In the genomic region with DNA sequence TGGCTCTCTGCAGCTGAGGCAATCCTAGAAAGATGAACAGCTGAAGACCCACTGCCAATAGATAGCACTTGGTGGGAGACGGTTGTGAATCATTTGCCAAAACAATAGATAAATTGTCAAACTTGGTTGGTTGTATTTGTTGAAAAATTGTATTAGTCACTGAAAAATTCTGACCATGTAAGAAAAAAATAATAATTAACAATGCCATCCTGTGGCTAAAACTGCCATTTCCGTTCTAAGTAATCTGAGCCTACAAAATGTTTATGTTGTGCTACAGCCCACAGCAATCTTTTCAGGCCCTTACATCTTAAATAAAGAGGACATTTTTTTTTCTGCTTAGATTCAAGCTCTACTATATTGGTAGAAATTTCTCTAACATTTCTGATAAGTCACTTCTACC, we compare ENCODE assay signal across 24 cellular contexts.
DNase-seq lines count a peak whose midpoint lies in the region; ATAC-seq lines count a peak whose summit lies in the region.
"Had no signal": no experiment of that assay in that cellular context is flagged by ENCODE, and none has a peak within 500 bp of the region (broad histone marks: within the 10 kb centered on the region; RNA-seq: fewer than 3 reads in every experiment).

No MANE protein-coding gene starts in this region.

- H4K91ac ChIP-seq in mesenchymal stem cell (ENCODE audit: low read length) (no peak overlapping the region), trophoblast cell (ENCODE audit: low read depth, low read length) (no peak overlapping the region)

- H3K4ac ChIP-seq in mesenchymal stem cell (ENCODE audit: low read depth in 1 of 2, low read length in 2 of 2) (no peak overlapping the region), trophoblast cell (ENCODE audit: low read depth, low read length) (no peak overlapping the region)

- in situ Hi-C loops in SK-MEL-5 (cut with HindIII; ENCODE audit: low pct_unique_long_range_greater_than_20kb, low sequenced_read_pairs): no loop called here

- H4K8ac ChIP-seq in mesenchymal stem cell (ENCODE audit: low read length): no peak overlapping the region
- no peak overlapping the region for H4K8ac ChIP-seq in trophoblast cell (ENCODE audit: low read depth, low read length)

- H3K4me1 ChIP-seq in mesenchymal stem cell (ENCODE audit: control insufficient read depth, insufficient read depth, low read depth, low read length): no peaks in the 10 kb centered on the region
- no peaks in the 10 kb centered on the region for H3K4me1 ChIP-seq in trophoblast cell (ENCODE audit: control insufficient read depth in 1 of 2, insufficient read depth in 2 of 2, low read length in 2 of 2)
- H3K4me1 ChIP-seq: esophagus squamous epithelium, right atrium auricular region had no signal

- peak overlapping the region; percentile 59 for H2AK5ac ChIP-seq in mesenchymal stem cell (ENCODE audit: low read length, severe bottlenecking)
- H2AK5ac ChIP-seq in trophoblast cell (ENCODE audit: low read length): no peak overlapping the region

- H2BK12ac ChIP-seq in mesenchymal stem cell (ENCODE audit: low read length in 2 of 2): no peak overlapping the region
- no peak overlapping the region for H2BK12ac ChIP-seq in trophoblast cell (ENCODE audit: low read length)

- ATAC-seq in GM19397 (IDR thresholded peaks at IDR 0.05; ENCODE audit: unreplicated experiment): no peak
- no peak for ATAC-seq in HG03196 (IDR thresholded peaks at IDR 0.05; ENCODE audit: unreplicated experiment)
- ATAC-seq: activated CD8-positive, alpha-beta T cell treated with anti-CD3 and anti-CD28 coated beads for 36 hours had no signal

- DNase-seq in ELR (ENCODE audit: low read depth) (peak; percentile 73), SK-MEL-5 (ENCODE audit: low read depth, low spot score) (peak; percentile 5), fibroblast of gingiva (ENCODE audit: low read depth) (peak; percentile 47), mesenchymal stem cell (peak; percentile 13), trophoblast cell (no peak)
- DNase-seq in activated T-cell treated with anti-CD3 and anti-CD28 coated beads, Interleukin-2, amount 50 U/mL, for 1 hour: no peak
- DNase-seq: activated B cell treated with CpG ODN at 0.5 μM for 24 hours; activated CD8-positive, alpha-beta T cell treated with anti-CD3 and anti-CD28 coated beads for 36 hours; activated naive CD4-positive, alpha-beta T cell treated with anti-CD3 and anti-CD28 coated beads for 36 hours; activated T-cell treated with anti-CD3 and anti-CD28 coated beads, Interleukin-2, amount 50 U/mL, for 24 hours; aorta; effector CD8-positive, alpha-beta T cell; esophagus squamous epithelium; hippocampal formation; kidney; NCI-H187 treated with DMSO at 0.1 percent for 48 hours; occipital lobe; T1000 had no signal

- H2AFZ ChIP-seq in mesenchymal stem cell (ENCODE audit: low read depth, low read length) (no peak overlapping the region), trophoblast cell (ENCODE audit: insufficient read depth, low read length, poor library complexity) (no peak overlapping the region)

- H3K27me3 ChIP-seq in mesenchymal stem cell (ENCODE audit: control insufficient read depth in 1 of 2, insufficient read depth in 1 of 2, low read length in 2 of 2) (no peaks in the 10 kb centered on the region), trophoblast cell (ENCODE audit: insufficient read depth, low read length) (no peaks in the 10 kb centered on the region)
- H3K27me3 ChIP-seq: esophagus squamous epithelium, right atrium auricular region had no signal

- H2BK5ac ChIP-seq in mesenchymal stem cell (ENCODE audit: low read depth, low read length, poor library complexity, severe bottlenecking) (no peak overlapping the region), trophoblast cell (ENCODE audit: low read depth, low read length, poor library complexity) (no peak overlapping the region)

- H3K23ac ChIP-seq in mesenchymal stem cell (ENCODE audit: low read length in 2 of 2) (no peak overlapping the region), trophoblast cell (ENCODE audit: low read length) (no peak overlapping the region)

- H3K79me1 ChIP-seq in mesenchymal stem cell (replicated peaks; ENCODE audit: low read length, poor library complexity, severe bottlenecking) (no peaks in the 10 kb centered on the region), trophoblast cell (ENCODE audit: low read length) (no peaks in the 10 kb centered on the region)

- no peak overlapping the region for H2BK15ac ChIP-seq in mesenchymal stem cell (ENCODE audit: low read depth, poor library complexity, severe bottlenecking)

- H3K4me2 ChIP-seq in mesenchymal stem cell (ENCODE audit: low read length, poor library complexity, severe bottlenecking): no peak overlapping the region
- H3K4me2 ChIP-seq in trophoblast cell (ENCODE audit: low read length): no peak overlapping the region
- H3K4me2 ChIP-seq: KMS-11 had no signal

- H3K14ac ChIP-seq in mesenchymal stem cell (ENCODE audit: low read length in 2 of 2): no peak overlapping the region
- H3K14ac ChIP-seq in trophoblast cell (ENCODE audit: low read length): no peak overlapping the region

- H3K9me3 ChIP-seq in mesenchymal stem cell (ENCODE audit: control insufficient read depth, low read length) (no peaks in the 10 kb centered on the region), trophoblast cell (ENCODE audit: insufficient read depth, low read depth, low read length) (no peaks in the 10 kb centered on the region)
- H3K9me3 ChIP-seq: esophagus squamous epithelium, right atrium auricular region had no signal

- WGBS in mesenchymal stem cell: 36% methylated on average over 2 of the region's 2 CpGs
- no CpG with 5 or more reads among the region's 2 CpGs for WGBS in trophoblast cell (ENCODE audit: extremely low coverage, insufficient coverage, insufficient read length)

- H3K4me3 ChIP-seq in mesenchymal stem cell (ENCODE audit: insufficient read depth in 1 of 2, low read depth in 1 of 2, low read length in 2 of 2): no peak overlapping the region
- H3K4me3 ChIP-seq in trophoblast cell (ENCODE audit: low read depth, low read length): no peak overlapping the region
- H3K4me3 ChIP-seq: esophagus squamous epithelium, right atrium auricular region, SK-N-MC had no signal

- H3K9ac ChIP-seq in mesenchymal stem cell (ENCODE audit: low read length) (no peak overlapping the region), trophoblast cell (ENCODE audit: low read length) (no peak overlapping the region)
- H3K9ac ChIP-seq: KMS-11 had no signal

- H2BK120ac ChIP-seq in mesenchymal stem cell (ENCODE audit: low read depth, low read length) (no peak overlapping the region), trophoblast cell (ENCODE audit: insufficient read depth, low read length, poor library complexity) (no peak overlapping the region)

- H3K36me3 ChIP-seq in mesenchymal stem cell (ENCODE audit: control insufficient read depth in 1 of 2, insufficient read depth in 2 of 2, low read depth in 1 of 2, low read length in 2 of 2): no peaks in the 10 kb centered on the region
- no peaks in the 10 kb centered on the region for H3K36me3 ChIP-seq in trophoblast cell (ENCODE audit: control insufficient read depth in 1 of 2, insufficient read depth in 2 of 2, low read length in 2 of 2)
- H3K36me3 ChIP-seq: esophagus squamous epithelium, right atrium auricular region had no signal

- H4K12ac ChIP-seq in trophoblast cell (ENCODE audit: low read depth, low read length): no peak overlapping the region

- H3K27ac ChIP-seq in mesenchymal stem cell (ENCODE audit: low read length, poor library complexity, severe bottlenecking): peak overlapping the region; percentile 74
- no peak overlapping the region for H3K27ac ChIP-seq in trophoblast cell (ENCODE audit: low read depth, low read length)
- H3K27ac ChIP-seq: C4-2B, esophagus squamous epithelium, KMS-11, right atrium auricular region, SK-N-MC had no signal

- no peaks in the 10 kb centered on the region for H3K79me2 ChIP-seq in trophoblast cell (ENCODE audit: control insufficient read depth, insufficient read depth, low read length, poor library complexity)

- H3K18ac ChIP-seq in mesenchymal stem cell (ENCODE audit: low read depth in 1 of 2, low read length in 2 of 2): no peak overlapping the region
- H3K18ac ChIP-seq in trophoblast cell (ENCODE audit: low read length): no peak overlapping the region

Comparison
In these comparisons a context has a peak if more than half of its experiments do, and no peak if none do; other contexts are left out.
1. DNase-seq: peak in ELR (single experiment), SK-MEL-5 (single experiment), fibroblast of gingiva (single experiment) and mesenchymal stem cell (single experiment); none in trophoblast cell (0 of 2) and activated T-cell treated with anti-CD3 and anti-CD28 coated beads, Interleukin-2, amount 50 U/mL, for 1 hour (single experiment).